ENCODE assay signal across 11 cellular contexts in genomic region chr1:64474639-64475038, GRCh38. TPM values are rescaled to one million over a fixed set of nuclear protein-coding genes. Genes with fewer than 3 reads are reported as not detected.
A peak's percentile ranks its signal among the peaks of the same experiment; 100 is the strongest.
DNase-seq lines count a peak whose midpoint lies in the region; ATAC-seq, FAIRE-seq and TF ChIP-seq lines count a peak whose summit lies in the region.
"Had no signal": no experiment of that assay in that cellular context is flagged by ENCODE, and none has a peak within 500 bp of the region (broad histone marks: within the 10 kb centered on the region; RNA-seq: fewer than 3 reads in every experiment).

No MANE protein-coding gene starts in this region.

- no peaks in the 10 kb centered on the region for H3K36me3 ChIP-seq in right lobe of liver
- H3K36me3 ChIP-seq in HepG2 (replicated peaks in 1 of 2; ENCODE audit: control insufficient read depth in 1 of 2, insufficient read depth in 2 of 2, low read length in 2 of 2) = no peaks in the 10 kb centered on the region
- no peaks in the 10 kb centered on the region for H3K36me3 ChIP-seq in colonic mucosa
- H3K36me3 ChIP-seq in aorta (ENCODE audit: control insufficient read depth in 1 of 2, insufficient read depth in 2 of 2, low read length in 1 of 2) = no peaks in the 10 kb centered on the region

- no peak overlapping the region for H2AFZ ChIP-seq in HepG2 (ENCODE audit: low read length)

- TF ChIP-seq CTCF in right lobe of liver (IDR thresholded peaks at IDR 0.05) = no peak
- TF ChIP-seq CTCF in HepG2 (CRISPR knock-in tag; IDR thresholded peaks at IDR 0.05) = no peak
- no peak for TF ChIP-seq CTCF in colonic mucosa (IDR thresholded peaks at IDR 0.05)

- no peak for FAIRE-seq in HepG2 (lab: Jason Lieb, UNC)

- H3K27me3 ChIP-seq in right lobe of liver (no peaks in the 10 kb centered on the region), HepG2 (ENCODE audit: control insufficient read depth in 1 of 2, insufficient read depth in 2 of 2, low read length in 2 of 2) (peaks cover 4 to 29% of the 10 kb centered on the region in 2 experiments; a peak in 4 of 5 replicates), colonic mucosa (peaks cover 14% of the 10 kb centered on the region), aorta (ENCODE audit: control insufficient read depth in 1 of 2, insufficient read depth in 2 of 2, low read length in 1 of 2) (no peaks in the 10 kb centered on the region)

- in situ Hi-C loops in HepG2 (cut with HindIII; ENCODE audit: extremely low pct_ligation_motif_present, low pct_unique_long_range_greater_than_20kb) = no loop called here

- WGBS in right lobe of liver (ENCODE audit: insufficient coverage, low coverage, low lambda C conversion rate, missing lambda C conversion rate) = no CpG with 5 or more reads among the region's 2 CpGs
- WGBS in HepG2 (ENCODE audit: low lambda C conversion rate) = 0% methylated on average over 2 of the region's 2 CpGs
- WGBS in aorta, 2 donors = 90 to 93% methylated on average over 2 of the region's 2 CpGs

- TF ChIP-seq RAD21 in HepG2 (CRISPR knock-in tag; IDR thresholded peaks at IDR 0.05) = no peak

- H3K4me2 ChIP-seq in HepG2 (ENCODE audit: low read depth, low read length) = no peak overlapping the region

- no peak overlapping the region for H3K9ac ChIP-seq in HepG2 (ENCODE audit: insufficient read depth, low read depth, low read length)
- no peak overlapping the region for H3K9ac ChIP-seq in colonic mucosa (ENCODE audit: low read depth in 2 of 2, low read length in 2 of 2)

- TF ChIP-seq POLR2A in right lobe of liver (IDR thresholded peaks at IDR 0.05) (no peak), HepG2 (IDR thresholded peaks at IDR 0.05; ENCODE audit: insufficient read depth in 1 of 2, low read depth in 2 of 2, low read length in 2 of 2) (no peak)

- H3K4me1 ChIP-seq in right lobe of liver (peaks cover 0 to 44% (median 12%) of the 10 kb centered on the region in 4 donors), HepG2 (ENCODE audit: insufficient read depth, low read length) (no peaks in the 10 kb centered on the region), colonic mucosa (peaks cover 6% of the 10 kb centered on the region), aorta (ENCODE audit: control insufficient read depth in 1 of 2, insufficient read depth in 2 of 2, low read length in 2 of 2) (peaks cover 0 to 7% of the 10 kb centered on the region in 2 donors)

- no peaks in the 10 kb centered on the region for H3K79me2 ChIP-seq in HepG2 (ENCODE audit: insufficient read depth, low read length)

- ATAC-seq in right lobe of liver (peak in 1 of 4 donors; percentile 34), HepG2 (no peak), left lobe of liver (no peak), aorta (ENCODE audit: low FRiP score) (no peak), GM19452 (IDR thresholded peaks at IDR 0.05; ENCODE audit: unreplicated experiment) (no peak)
- ATAC-seq: activated naive CD8-positive, alpha-beta T cell treated with anti-CD3 and anti-CD28 coated beads, Interleukin-2, amount 50 U/mL, for 24 hours had no signal

- H3K27ac ChIP-seq in right lobe of liver = no peak overlapping the region
- no peak overlapping the region for H3K27ac ChIP-seq in HepG2 (ENCODE audit: extremely low read length, insufficient read depth, low read length)
- H3K27ac ChIP-seq in colonic mucosa = no peak overlapping the region
- no peak overlapping the region for H3K27ac ChIP-seq in aorta (ENCODE audit: low read depth in 1 of 2, low read length in 2 of 2)

- intact Hi-C loops in right lobe of liver (cut with DNase I) = no loop called here
- intact Hi-C loops in HepG2 (cut with micrococcal nuclease; ENCODE audit: unreplicated experiment) = no loop called here
- intact Hi-C loops in colonic mucosa (cut with DNase I) = no loop called here
- intact Hi-C loops in aorta (cut with DNase I) = loop anchor here in 1 of 2 donors (5.0 to 10.0 kb wide), 2 partner anchors 60 to 203 kb away; no protein-coding TSS in a partner anchor

- no peaks in the 10 kb centered on the region for H4K20me1 ChIP-seq in HepG2 (ENCODE audit: insufficient read depth, low read length)

- BruUV-seq in HepG2 (replicated peaks; lab: Mats Ljungman, UMichigan) = no TSS peak

- CTCF ChIA-PET in HepG2 (lab: Yijun Ruan, JAX; ENCODE audit: low intra/inter-chr PET ratio, low total read pairs) = no interaction called here

- H3K9me3 ChIP-seq in right lobe of liver (no peaks in the 10 kb centered on the region), HepG2 (ENCODE audit: low read length) (no peaks in the 10 kb centered on the region), colonic mucosa (no peaks in the 10 kb centered on the region), aorta (ENCODE audit: control insufficient read depth, low read length) (no peaks in the 10 kb centered on the region)

- POLR2A ChIA-PET in HepG2 (lab: Yijun Ruan, JAX) = no interaction called here

- TF ChIP-seq EP300 in HepG2 (IDR thresholded peaks at IDR 0.05; ENCODE audit: low read depth in 2 of 2, low read length in 2 of 2) = no peak
- no peak for TF ChIP-seq EP300 in HepG2 (CRISPR knock-in tag; IDR thresholded peaks at IDR 0.05; ENCODE audit: borderline replicate concordance)

- H3K4me3 ChIP-seq in right lobe of liver (no peak overlapping the region), HepG2 (replicated peaks in 1 of 3; ENCODE audit: insufficient read depth in 1 of 3, low read depth in 2 of 3, low read length in 3 of 3) (no peak overlapping the region), colonic mucosa (no peak overlapping the region), aorta (ENCODE audit: low read length in 2 of 2) (no peak overlapping the region)

- DNase-seq in right lobe of liver = peak in 2 of 3 donors; percentile 40 to 65
- DNase-seq in HepG2 (ENCODE audit: low spot score) = no peak
- peak; percentile 72 for DNase-seq in colonic mucosa
- DNase-seq in left lobe of liver (ENCODE audit: low spot score) = peak; percentile 51
- peak; percentile 70 to 77 for DNase-seq in aorta
- no peak for DNase-seq in activated naive CD4-positive, alpha-beta T cell (lab: John Stamatoyannopoulos, UW)
- DNase-seq in SK-N-DZ (ENCODE audit: low spot score) = no peak
- DNase-seq: activated naive CD8-positive, alpha-beta T cell treated with anti-CD3 and anti-CD28 coated beads, Interleukin-2, amount 50 U/mL, for 24 hours; NCI-H524 treated with DMSO at 0.1 percent for 48 hours; stimulated activated CD8-positive, alpha-beta memory T cell treated with anti-CD3 and anti-CD28 coated beads, Interleukin-4, amount 100 ng/mL, for 48 hours had no signal

RNA-seq across cellular contexts. Expression of gene CACHD1, which starts 4.7 kb away (rescaled TPM):
- total RNA-seq in right lobe of liver = 1 to 10 TPM in 4 of 6 experiments, under 1 TPM in 2; 0.59 to 3.0 (median 1.3) TPM
- total RNA-seq in HepG2 (2016; rRNA removed; fragmentation: Illumina TruSeq; extraction: Trizol) = 0.11 TPM in 1 of 2 replicates, not detected in the other
- total RNA-seq in HepG2 (2016; cell fraction: cytosol; rRNA removed; fragmentation: Illumina TruSeq; extraction: Trizol; ENCODE audit: low read depth) = under 0.01 TPM in 1 of 2 replicates, not detected in the other
- 0.03 and 0.09 TPM in 2 replicates for total RNA-seq in HepG2 (2016; cell fraction: insoluble cytoplasmic fraction; rRNA removed; fragmentation: Illumina TruSeq; extraction: Trizol)
- 0.03 and 0.09 TPM in 2 replicates for total RNA-seq in HepG2 (2016; cell fraction: membrane; rRNA removed; fragmentation: Illumina TruSeq; extraction: Trizol)
- total RNA-seq in HepG2 (2016; cell fraction: nucleus; rRNA removed; fragmentation: Illumina TruSeq; extraction: Trizol) = 0.13 and 0.19 TPM in 2 replicates
- not detected in 2 replicates for polyA plus RNA-seq in HepG2 (2011; rRNA removed)
- not detected in 2 replicates for polyA plus RNA-seq in HepG2 (2011; cell fraction: cytosol; rRNA removed)
- polyA plus RNA-seq in HepG2 (2011; cell fraction: nucleus; rRNA removed) = 0.03 TPM in 2 replicates
- polyA plus RNA-seq in HepG2 (2012) = 0.03 TPM in 1 of 2 replicates, not detected in the other
- 0.03 TPM in 1 of 2 replicates, not detected in the other for polyA plus RNA-seq in HepG2 (2016; cell fraction: cytosol; fragmentation: Illumina TruSeq; extraction: Trizol; ENCODE audit: low read depth)
- polyA plus RNA-seq in HepG2 (2016; cell fraction: insoluble cytoplasmic fraction; fragmentation: Illumina TruSeq; extraction: Trizol; ENCODE audit: low read depth) = 0.17 TPM in 1 of 2 replicates, not detected in the other
- polyA plus RNA-seq in HepG2 (2016; cell fraction: membrane; fragmentation: Illumina TruSeq; extraction: Trizol; ENCODE audit: low read depth) = not detected in 2 replicates
- polyA plus RNA-seq in HepG2 (2016; cell fraction: nucleus; fragmentation: Illumina TruSeq; extraction: Trizol; ENCODE audit: insufficient read depth, low read depth) = 0.19 and 0.35 TPM in 2 replicates
- polyA minus RNA-seq in HepG2 (2011; rRNA and poly(A)+ RNA removed; ENCODE audit: low replicate concordance) = 0.08 and 0.68 TPM in 2 replicates
- not detected in 2 replicates for polyA minus RNA-seq in HepG2 (2011; cell fraction: cytosol; rRNA and poly(A)+ RNA removed)
- 0.13 and 0.50 TPM in 2 replicates for polyA minus RNA-seq in HepG2 (2011; cell fraction: nucleus; rRNA and poly(A)+ RNA removed)
- total RNA-seq in colonic mucosa = 1 to 10 TPM; 1.5 to 2.0 TPM
- 1.0 TPM for total RNA-seq in left lobe of liver
- 10 to 100 TPM in 1 of 2 donors, 1 to 10 TPM in 1; 7.7 to 26.5 TPM for total RNA-seq in aorta
- 1 to 10 TPM; 1.4 to 2.3 TPM for polyA plus RNA-seq in aorta
- polyA plus RNA-seq in SK-N-DZ (2014; cell fraction: cytosol; rRNA removed) = 7.8 and 8.8 TPM in 2 replicates
- 7.1 and 10.4 TPM in 2 replicates for polyA plus RNA-seq in SK-N-DZ (2014; cell fraction: nucleus; rRNA removed)

Comparison
In these comparisons a context has a peak if more than half of its experiments do, and no peak if none do; other contexts are left out.
1. DNase-seq: peak in right lobe of liver (2 of 3), colonic mucosa (single experiment), left lobe of liver (single experiment) and aorta (2 of 2); none in HepG2 (single experiment), activated naive CD4-positive, alpha-beta T cell (0 of 4) and SK-N-DZ (single experiment).